Comparison of ENCODE assay signal across 17 cellular contexts in genomic region chr21:25215698-25216384, GRCh38.
A peak's percentile ranks its signal among the peaks of the same experiment; 100 is the strongest.
DNase-seq lines count a peak whose midpoint lies in the region; ATAC-seq, FAIRE-seq and TF ChIP-seq lines count a peak whose summit lies in the region.
"Had no signal": no experiment of that assay in that cellular context is flagged by ENCODE, and none has a peak within 500 bp of the region (broad histone marks: within the 10 kb centered on the region; RNA-seq: fewer than 3 reads in every experiment).

No MANE protein-coding gene starts in this region.

- CTCF ChIA-PET in naive thymus-derived CD4-positive, alpha-beta T cell (lab: Charles Lee): no interaction called here

- H3K4me1 Mint-ChIP-seq in naive thymus-derived CD4-positive, alpha-beta T cell: no peaks in the 10 kb centered on the region
- H3K4me1 Mint-ChIP-seq: activated naive CD4-positive, alpha-beta T cell treated with anti-CD3 and anti-CD28 coated beads, Interleukin-2, amount 10 ng/mL, durations not matched to agents 7 days and 5 days had no signal

- no peak overlapping the region for H3K27ac Mint-ChIP-seq in naive thymus-derived CD4-positive, alpha-beta T cell
- H3K27ac Mint-ChIP-seq: activated naive CD4-positive, alpha-beta T cell treated with anti-CD3 and anti-CD28 coated beads, Interleukin-2, amount 10 ng/mL, durations not matched to agents 7 days and 5 days; dendritic cell treated with granulocyte-macrophage colony-stimulating factor and Interleukin-4, amounts not matched to agents 40 ng/mL and 50 ng/mL, for 4 days had no signal

- ATAC-seq in HG02571 (IDR thresholded peaks at IDR 0.05; ENCODE audit: unreplicated experiment) (peak; percentile 90), HG03196 (IDR thresholded peaks at IDR 0.05; ENCODE audit: unreplicated experiment) (peak; percentile 90)
- ATAC-seq in naive thymus-derived CD4-positive, alpha-beta T cell: peak; percentile 27
- ATAC-seq: pancreas had no signal

- H3K4me3 ChIP-seq in naive thymus-derived CD4-positive, alpha-beta T cell (ENCODE audit: low read length): no peak overlapping the region
- H3K4me3 ChIP-seq in WERI-Rb-1 (ENCODE audit: low read depth, low read length): no peak overlapping the region
- H3K4me3 ChIP-seq: pancreas, suprapubic skin had no signal

- no peak overlapping the region for H3K4me3 Mint-ChIP-seq in naive thymus-derived CD4-positive, alpha-beta T cell
- H3K4me3 Mint-ChIP-seq: activated naive CD4-positive, alpha-beta T cell treated with anti-CD3 and anti-CD28 coated beads, Interleukin-2, amount 10 ng/mL, durations not matched to agents 7 days and 5 days; dendritic cell treated with granulocyte-macrophage colony-stimulating factor and Interleukin-4, amounts not matched to agents 40 ng/mL and 50 ng/mL, for 4 days had no signal

- POLR2A ChIA-PET in naive thymus-derived CD4-positive, alpha-beta T cell (lab: Charles Lee): no interaction called here

- H3K9me3 Mint-ChIP-seq in naive thymus-derived CD4-positive, alpha-beta T cell: peaks cover 0 to 12% (median 5%) of the 10 kb centered on the region in 11 donors
- H3K9me3 Mint-ChIP-seq: activated naive CD4-positive, alpha-beta T cell treated with anti-CD3 and anti-CD28 coated beads, Interleukin-2, amount 10 ng/mL, durations not matched to agents 7 days and 5 days had no signal

- TF ChIP-seq POLR2A in H54 (IDR thresholded peaks at IDR 0.05; ENCODE audit: low read depth, low read length): no peak

- FAIRE-seq in GM19239 (lab: Jason Lieb, UNC) (peak; percentile 86), H54 (lab: Jason Lieb, UNC) (no peak)
- FAIRE-seq: pancreas had no signal

- no peaks in the 10 kb centered on the region for H3K9me3 ChIP-seq in naive thymus-derived CD4-positive, alpha-beta T cell (ENCODE audit: control insufficient read depth in 2 of 3, low read length in 3 of 3)
- no peaks in the 10 kb centered on the region for H3K9me3 ChIP-seq in WERI-Rb-1 (ENCODE audit: severe bottlenecking)
- H3K9me3 ChIP-seq: pancreas, suprapubic skin had no signal

- intact Hi-C loops in naive thymus-derived CD4-positive, alpha-beta T cell (cut with micrococcal nuclease): no loop called here

- no peaks in the 10 kb centered on the region for H3K36me3 ChIP-seq in naive thymus-derived CD4-positive, alpha-beta T cell (ENCODE audit: control insufficient read depth in 2 of 3, insufficient read depth in 3 of 3, low read length in 3 of 3)
- H3K36me3 ChIP-seq in WERI-Rb-1: no peaks in the 10 kb centered on the region
- H3K36me3 ChIP-seq: pancreas, suprapubic skin had no signal

- no peak for TF ChIP-seq CTCF in WERI-Rb-1 (IDR thresholded peaks at IDR 0.05; ENCODE audit: low read depth, low read length)

- H3K36me3 Mint-ChIP-seq in naive thymus-derived CD4-positive, alpha-beta T cell: no peaks in the 10 kb centered on the region
- H3K36me3 Mint-ChIP-seq: activated naive CD4-positive, alpha-beta T cell treated with anti-CD3 and anti-CD28 coated beads, Interleukin-2, amount 10 ng/mL, durations not matched to agents 7 days and 5 days had no signal

- no peak overlapping the region for H3K27ac ChIP-seq in naive thymus-derived CD4-positive, alpha-beta T cell (ENCODE audit: low read depth, low read length)
- no peak overlapping the region for H3K27ac ChIP-seq in WERI-Rb-1
- H3K27ac ChIP-seq: pancreas, suprapubic skin had no signal

- H3K27me3 ChIP-seq in naive thymus-derived CD4-positive, alpha-beta T cell (ENCODE audit: control insufficient read depth in 2 of 2, insufficient read depth in 2 of 2, low read length in 2 of 2): no peaks in the 10 kb centered on the region
- H3K27me3 ChIP-seq in WERI-Rb-1 (ENCODE audit: insufficient read depth, low read depth, severe bottlenecking): no peaks in the 10 kb centered on the region
- H3K27me3 ChIP-seq: pancreas, suprapubic skin had no signal

- no peaks in the 10 kb centered on the region for H3K4me1 ChIP-seq in naive thymus-derived CD4-positive, alpha-beta T cell (ENCODE audit: control insufficient read depth in 2 of 2, insufficient read depth in 2 of 2, low read length in 2 of 2)
- H3K4me1 ChIP-seq: pancreas, suprapubic skin had no signal

- no peak for DNase-seq in GM19239 (ENCODE audit: insufficient read length, low spot score)
- no peak for DNase-seq in naive thymus-derived CD4-positive, alpha-beta T cell
- no peak for DNase-seq in WERI-Rb-1
- no peak for DNase-seq in H54 (ENCODE audit: insufficient read length, low spot score)
- DNase-seq in DMS114 treated with DMSO at 0.1 percent for 48 hours (lab: John Stamatoyannopoulos, UW; ENCODE audit: unreplicated experiment): no peak
- DNase-seq in HuH-7.5 (ENCODE audit: low spot score): no peak
- DNase-seq: activated CD4-positive, alpha-beta T cell treated with anti-CD3 and anti-CD28 coated beads for 1 hour; activated naive CD4-positive, alpha-beta T cell treated with anti-CD3 and anti-CD28 coated beads, Interleukin-2, amount 10 ng/mL, durations not matched to agents 7 days and 5 days; GOT3; NCI-H226; pancreas; SHP77; stimulated activated CD4-positive, alpha-beta T cell treated with anti-CD3 and anti-CD28 coated beads, Interleukin-4, amount 100 ng/mL, for 4 hours had no signal

- no peaks in the 10 kb centered on the region for H3K27me3 Mint-ChIP-seq in naive thymus-derived CD4-positive, alpha-beta T cell
- H3K27me3 Mint-ChIP-seq: activated naive CD4-positive, alpha-beta T cell treated with anti-CD3 and anti-CD28 coated beads, Interleukin-2, amount 10 ng/mL, durations not matched to agents 7 days and 5 days; dendritic cell treated with granulocyte-macrophage colony-stimulating factor and Interleukin-4, amounts not matched to agents 40 ng/mL and 50 ng/mL, for 4 days had no signal

Comparison
In these comparisons a context has a peak if more than half of its experiments do, and no peak if none do; other contexts are left out.
1. ATAC-seq: peak in every context shown above with its lines; median percentile 90 in HG02571; 90 in HG03196; 27 in naive thymus-derived CD4-positive, alpha-beta T cell.